1 cellular context compared by ENCODE assay signal in the genomic region with DNA sequence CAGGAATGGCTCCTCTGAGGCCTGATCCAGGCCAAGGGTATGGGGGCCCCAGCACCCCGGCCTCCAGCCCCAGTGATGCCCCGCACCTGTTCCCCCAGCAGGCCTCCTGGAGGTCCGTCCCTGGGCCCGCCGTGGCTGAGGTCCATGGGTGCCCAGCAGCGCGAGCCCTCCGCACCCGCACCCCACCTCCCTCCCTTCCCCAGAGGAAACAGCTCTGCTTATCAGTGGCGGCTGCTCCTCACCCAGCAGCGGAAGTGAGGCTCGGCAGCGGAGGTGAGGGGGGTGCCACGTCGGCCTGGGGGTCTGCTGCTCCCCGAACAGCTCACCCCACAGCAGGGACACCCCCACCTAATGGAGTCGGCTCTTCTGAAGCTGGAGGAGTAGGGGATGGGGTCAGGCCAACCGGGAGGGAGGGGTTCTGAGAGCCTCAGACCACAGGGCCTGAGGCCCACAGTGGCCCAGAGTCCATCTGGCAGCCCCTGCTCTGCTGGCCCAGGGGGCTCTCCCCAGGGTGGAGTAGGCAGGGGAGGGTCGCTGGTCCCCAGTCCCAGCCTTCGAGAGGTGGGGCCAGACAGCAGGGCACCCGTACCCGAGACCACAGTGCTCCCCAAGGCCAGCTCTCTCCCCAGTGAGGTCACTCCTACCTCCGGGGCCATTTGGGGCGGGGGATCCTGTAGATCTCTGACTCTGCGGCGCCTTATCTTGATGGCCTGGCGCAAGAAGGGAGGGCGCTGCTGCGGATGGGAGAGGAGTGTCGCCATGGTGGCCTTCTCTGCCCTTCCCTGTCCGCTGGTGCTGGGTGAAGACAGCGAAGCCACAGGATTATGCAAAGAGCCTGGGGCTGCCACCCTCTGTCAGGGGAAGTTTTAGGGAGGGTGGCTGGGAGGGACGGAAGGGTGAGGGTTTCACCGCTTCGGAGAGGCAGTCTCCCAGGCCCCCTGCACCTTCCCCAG.
A peak's percentile ranks its signal among the peaks of the same experiment; 100 is the strongest.
TF ChIP-seq lines count a peak whose summit lies in the region.

TSS of gene UNC13D (minus strand) at position 828 of the 953 bp plus-strand sequence. CDS start at position 761, 67 bp downstream.

TF ChIP-seq in K562, 482 proteins besides CTCF, POLR2A, EP300 and RAD21 (continued from another document and continues in another):
- TF ChIP-seq HOXB6 (CRISPR knock-in tag; IDR thresholded peaks at IDR 0.05; ENCODE audit: borderline replicate concordance) (no peak), RERE (CRISPR knock-in tag; IDR thresholded peaks at IDR 0.05; ENCODE audit: borderline replicate concordance) (no peak), ZKSCAN3 (CRISPR knock-in tag; IDR thresholded peaks at IDR 0.05) (no peak), CBX3 (IDR thresholded peaks at IDR 0.05; ENCODE audit: borderline replicate concordance in 1 of 2, low read length in 2 of 2) (no peak), USF1 (CRISPR knock-in tag; IDR thresholded peaks at IDR 0.05) (no peak), MAFK (IDR thresholded peaks at IDR 0.05; ENCODE audit: low read length) (peak; percentile 10; the same call in 1 of the 2 replicates), ZNF785 (CRISPR knock-in tag; IDR thresholded peaks at IDR 0.05) (no peak), ZNF23 (CRISPR knock-in tag; IDR thresholded peaks at IDR 0.05) (no peak), ZNF609 (CRISPR knock-in tag; IDR thresholded peaks at IDR 0.05; ENCODE audit: borderline replicate concordance) (0 out of 2 replicates have a peak, but pooled peaks have one; percentile 80), ZFPM2 (CRISPR knock-in tag; IDR thresholded peaks at IDR 0.05) (0 out of 2 replicates have a peak, but pooled peaks have one; percentile 27), POLR3A (IDR thresholded peaks at IDR 0.05; ENCODE audit: borderline replicate concordance, extremely low read depth, insufficient read depth, insufficient read length) (no peak), TAF9B (IDR thresholded peaks at IDR 0.05; ENCODE audit: partially characterized antibody) (peak; percentile 74), MBD2 (IDR thresholded peaks at IDR 0.05; ENCODE audit: borderline replicate concordance, low read depth) (peak; percentile 57; the same call in 1 of the 2 replicates), KAT8 (IDR thresholded peaks at IDR 0.05; ENCODE audit: low read depth) (no peak), DNMT1 (IDR thresholded peaks at IDR 0.05) (0 out of 2 replicates have a peak, but pooled peaks have one; percentile 37), ZNF140 (CRISPR knock-in tag; IDR thresholded peaks at IDR 0.05) (no peak), RFX5 (IDR thresholded peaks at IDR 0.05; ENCODE audit: low read depth, low read length) (no peak), TRIM28 (IDR thresholded peaks at IDR 0.05) (no peak), REST (CRISPR knock-in tag; IDR thresholded peaks at IDR 0.05; ENCODE audit: low read depth) (peak; percentile 41), KAT2B (IDR thresholded peaks at IDR 0.05; ENCODE audit: low read depth, low read length) (no peak), HCFC1 (IDR thresholded peaks at IDR 0.05; ENCODE audit: low read depth, low read length) (no peak), PCBP1 (IDR thresholded peaks at IDR 0.05; ENCODE audit: low read depth, low read length, poor library complexity, severe bottlenecking) (peak; percentile 40), KDM4B (IDR thresholded peaks at IDR 0.05; ENCODE audit: borderline replicate concordance in 2 of 2, low read depth in 1 of 2) (no peak; a peak in 1 of 4 replicates), BRD9 (IDR thresholded peaks at IDR 0.05; ENCODE audit: low read depth, partially characterized antibody) (peak; percentile 82), ZBTB9 (CRISPR knock-in tag; IDR thresholded peaks at IDR 0.05) (peak; percentile 39), HDAC3 (IDR thresholded peaks at IDR 0.05; ENCODE audit: borderline replicate concordance, partially characterized antibody) (no peak), NR1H2 (CRISPR knock-in tag; IDR thresholded peaks at IDR 0.05) (0 out of 2 replicates have a peak, but pooled peaks have one; percentile 43), TAL1 (IDR thresholded peaks at IDR 0.05) (no peak), U2AF2 (optimal IDR thresholded peaks at IDR 0.05; ENCODE audit: low read depth, low read length) (no peak)
- TF ChIP-seq, protein P1, sequence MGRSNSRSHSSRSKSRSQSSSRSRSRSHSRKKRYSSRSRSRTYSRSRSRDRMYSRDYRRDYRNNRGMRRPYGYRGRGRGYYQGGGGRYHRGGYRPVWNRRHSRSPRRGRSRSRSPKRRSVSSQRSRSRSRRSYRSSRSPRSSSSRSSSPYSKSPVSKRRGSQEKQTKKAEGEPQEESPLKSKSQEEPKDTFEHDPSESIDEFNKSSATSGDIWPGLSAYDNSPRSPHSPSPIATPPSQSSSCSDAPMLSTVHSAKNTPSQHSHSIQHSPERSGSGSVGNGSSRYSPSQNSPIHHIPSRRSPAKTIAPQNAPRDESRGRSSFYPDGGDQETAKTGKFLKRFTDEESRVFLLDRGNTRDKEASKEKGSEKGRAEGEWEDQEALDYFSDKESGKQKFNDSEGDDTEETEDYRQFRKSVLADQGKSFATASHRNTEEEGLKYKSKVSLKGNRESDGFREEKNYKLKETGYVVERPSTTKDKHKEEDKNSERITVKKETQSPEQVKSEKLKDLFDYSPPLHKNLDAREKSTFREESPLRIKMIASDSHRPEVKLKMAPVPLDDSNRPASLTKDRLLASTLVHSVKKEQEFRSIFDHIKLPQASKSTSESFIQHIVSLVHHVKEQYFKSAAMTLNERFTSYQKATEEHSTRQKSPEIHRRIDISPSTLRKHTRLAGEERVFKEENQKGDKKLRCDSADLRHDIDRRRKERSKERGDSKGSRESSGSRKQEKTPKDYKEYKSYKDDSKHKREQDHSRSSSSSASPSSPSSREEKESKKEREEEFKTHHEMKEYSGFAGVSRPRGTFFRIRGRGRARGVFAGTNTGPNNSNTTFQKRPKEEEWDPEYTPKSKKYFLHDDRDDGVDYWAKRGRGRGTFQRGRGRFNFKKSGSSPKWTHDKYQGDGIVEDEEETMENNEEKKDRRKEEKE (IDR thresholded peaks at IDR 0.05; ENCODE audit: borderline replicate concordance in 1 of 2, control insufficient read depth in 1 of 2, low read depth in 2 of 2, low read length in 1 of 2) = no peak
- TF ChIP-seq, protein P2, sequence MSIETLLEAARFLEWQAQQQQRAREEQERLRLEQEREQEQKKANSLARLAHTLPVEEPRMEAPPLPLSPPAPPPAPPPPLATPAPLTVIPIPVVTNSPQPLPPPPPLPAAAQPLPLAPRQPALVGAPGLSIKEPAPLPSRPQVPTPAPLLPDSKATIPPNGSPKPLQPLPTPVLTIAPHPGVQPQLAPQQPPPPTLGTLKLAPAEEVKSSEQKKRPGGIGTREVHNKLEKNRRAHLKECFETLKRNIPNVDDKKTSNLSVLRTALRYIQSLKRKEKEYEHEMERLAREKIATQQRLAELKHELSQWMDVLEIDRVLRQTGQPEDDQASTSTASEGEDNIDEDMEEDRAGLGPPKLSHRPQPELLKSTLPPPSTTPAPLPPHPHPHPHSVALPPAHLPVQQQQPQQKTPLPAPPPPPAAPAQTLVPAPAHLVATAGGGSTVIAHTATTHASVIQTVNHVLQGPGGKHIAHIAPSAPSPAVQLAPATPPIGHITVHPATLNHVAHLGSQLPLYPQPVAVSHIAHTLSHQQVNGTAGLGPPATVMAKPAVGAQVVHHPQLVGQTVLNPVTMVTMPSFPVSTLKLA (conservative IDR thresholded peaks at IDR 0.05) = peak in 1 of 2 experiments; percentile 18; a peak in 1 of 4 replicates
